8 cellular contexts compared by ENCODE assay signal in the genomic region with DNA sequence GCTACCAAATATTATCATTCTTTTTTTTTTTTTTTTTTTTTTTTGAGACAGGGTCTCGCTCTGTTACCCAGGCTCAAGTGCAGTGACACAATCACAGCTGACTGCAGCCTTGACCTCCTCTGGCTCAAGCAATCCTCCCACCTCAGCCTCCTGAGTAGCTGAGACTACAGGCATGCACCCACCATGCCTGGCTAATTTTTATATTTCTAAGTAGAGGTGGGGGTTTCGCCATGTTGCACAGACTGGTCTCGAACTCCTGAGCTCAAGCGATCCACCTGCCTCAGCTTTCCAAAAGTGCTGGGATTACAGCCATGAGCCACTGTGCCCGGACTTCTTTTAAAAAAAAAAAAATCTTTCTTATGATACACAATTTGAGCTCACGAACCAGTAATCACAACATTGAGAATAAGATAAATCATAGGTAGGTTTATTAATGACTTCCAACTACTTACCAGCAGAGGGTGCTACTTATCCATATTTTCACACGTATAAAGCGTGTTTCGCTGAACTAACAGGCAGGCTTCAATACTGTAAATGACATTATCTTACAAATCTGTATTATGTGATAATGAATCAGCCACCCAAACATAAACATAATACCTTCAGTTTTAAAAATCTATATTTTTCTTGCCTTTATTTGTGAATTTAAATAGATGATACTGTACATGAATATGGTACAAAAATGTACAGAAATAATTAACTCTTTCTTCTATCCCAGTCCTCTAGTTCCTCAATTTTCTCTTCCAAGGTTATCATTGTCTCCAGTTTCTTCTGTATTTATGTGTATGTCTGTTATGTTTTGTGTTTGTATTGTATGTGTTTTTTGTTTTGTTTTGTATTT. TPM values are rescaled to one million over a fixed set of nuclear protein-coding genes. Genes with fewer than 3 reads are reported as not detected.
A peak's percentile ranks its signal among the peaks of the same experiment; 100 is the strongest.
DNase-seq lines count a peak whose midpoint lies in the region; ATAC-seq and TF ChIP-seq lines count a peak whose summit lies in the region.

No MANE protein-coding gene starts in this region.

- no peaks in the 10 kb centered on the region for H3K36me3 ChIP-seq in heart left ventricle

- peaks cover 8% of the 10 kb centered on the region for H3K27me3 Mint-ChIP-seq in activated CD8-positive, alpha-beta T cell treated with anti-CD3 and anti-CD28 coated beads, Interleukin-2, amount 10 ng/mL, durations not matched to agents 7 days and 5 days (ENCODE audit: low read depth)

- H3K4me1 ChIP-seq in heart left ventricle = no peaks in the 10 kb centered on the region

- H3K36me3 Mint-ChIP-seq in activated CD8-positive, alpha-beta T cell treated with anti-CD3 and anti-CD28 coated beads, Interleukin-2, amount 10 ng/mL, durations not matched to agents 7 days and 5 days (ENCODE audit: low read depth) = no peaks in the 10 kb centered on the region

- CTCF ChIA-PET in GM10248 (lab: Yijun Ruan, JAX) = interaction anchor here (0.6 to 4.6 kb wide), 48 partner anchors 9 to 409 kb away, joined by 3 to 62 read pairs (median 4); a partner anchor contains a TSS
- CTCF ChIA-PET in activated CD8-positive, alpha-beta T cell treated with anti-CD3 and anti-CD28 coated beads, Interleukin-2, amount 10 ng/mL, durations not matched to agents 7 days and 5 days (lab: Charles Lee) = interaction anchor here (0.6 to 3.3 kb wide), 34 partner anchors 8 to 968 kb away, joined by 3 to 60 read pairs (median 4); a partner anchor contains a TSS

- no peak overlapping the region for H3K27ac ChIP-seq in heart left ventricle

- peak; percentile 44 for ATAC-seq in HG03175 (IDR thresholded peaks at IDR 0.05; ENCODE audit: unreplicated experiment)
- ATAC-seq in activated CD8-positive, alpha-beta T cell treated with anti-CD3 and anti-CD28 coated beads, Interleukin-2, amount 10 ng/mL, durations not matched to agents 7 days and 5 days = peak; percentile 78
- peak; percentile 68 to 77 (median 75) for ATAC-seq in heart left ventricle

- H3K27ac Mint-ChIP-seq in activated CD8-positive, alpha-beta T cell treated with anti-CD3 and anti-CD28 coated beads, Interleukin-2, amount 10 ng/mL, durations not matched to agents 7 days and 5 days = no peak overlapping the region

- POLR2A ChIA-PET in GM10248 (lab: Yijun Ruan, JAX) = no interaction called here
- POLR2A ChIA-PET in activated CD8-positive, alpha-beta T cell treated with anti-CD3 and anti-CD28 coated beads, Interleukin-2, amount 10 ng/mL, durations not matched to agents 7 days and 5 days (lab: Charles Lee) = interaction anchor here (0.6 to 0.7 kb wide), 3 partner anchors 45 to 138 kb away, joined by 3 read pairs; no protein-coding TSS in a partner anchor

- no peaks in the 10 kb centered on the region for H3K4me1 Mint-ChIP-seq in activated CD8-positive, alpha-beta T cell treated with anti-CD3 and anti-CD28 coated beads, Interleukin-2, amount 10 ng/mL, durations not matched to agents 7 days and 5 days (ENCODE audit: low read depth)

- TF ChIP-seq POLR2A in heart left ventricle (IDR thresholded peaks at IDR 0.05) = no peak

- peak; percentile 47 for TF ChIP-seq CTCF in GM10248 (IDR thresholded peaks at IDR 0.05; ENCODE audit: control extremely low read depth, extremely low read depth, low read depth, missing control alignments)
- peak; percentile 45 to 76 (median 64) for TF ChIP-seq CTCF in heart left ventricle (IDR thresholded peaks at IDR 0.05)

- H3K4me3 Mint-ChIP-seq in activated CD8-positive, alpha-beta T cell treated with anti-CD3 and anti-CD28 coated beads, Interleukin-2, amount 10 ng/mL, durations not matched to agents 7 days and 5 days = no peak overlapping the region

- DNase-seq in 8988T = peak; percentile 13
- peak; percentile 63 for DNase-seq in GM10248 (ENCODE audit: extremely low spot score)
- DNase-seq in NCI-H2196 treated with DMSO at 0.1 percent for 48 hours (lab: John Stamatoyannopoulos, UW; ENCODE audit: unreplicated experiment) = peak; percentile 80
- DNase-seq in activated CD8-positive, alpha-beta T cell treated with anti-CD3 and anti-CD28 coated beads, Interleukin-2, amount 10 ng/mL, durations not matched to agents 7 days and 5 days = peak; percentile 35
- no peak for DNase-seq in heart left ventricle
- DNase-seq in renal cortical epithelial cell (ENCODE audit: low read depth) = peak; percentile 71
- no peak for DNase-seq in activated gamma-delta T cell treated with Interleukin-2 at 50 U/mL for 16 hours

- H3K4me3 ChIP-seq in heart left ventricle = no peak overlapping the region

- H3K27me3 ChIP-seq in heart left ventricle = peaks cover 0 to 5% (median 0%) of the 10 kb centered on the region in 9 donors

- intact Hi-C loops in heart left ventricle (cut with DNase I) = loop anchor here in 9 of 10 donors (1.0 to 10.0 kb wide), 6 partner anchors 139 to 403 kb away; no protein-coding TSS in a partner anchor

- WGBS in heart left ventricle, 4 donors = 35 to 39% (median 37%) methylated on average over 9 of the region's 9 CpGs

- no peaks in the 10 kb centered on the region for H3K9me3 ChIP-seq in heart left ventricle

- no peaks in the 10 kb centered on the region for H3K9me3 Mint-ChIP-seq in activated CD8-positive, alpha-beta T cell treated with anti-CD3 and anti-CD28 coated beads, Interleukin-2, amount 10 ng/mL, durations not matched to agents 7 days and 5 days (ENCODE audit: insufficient read depth)

RNA-seq across cellular contexts. Expression of a gene that starts 42.5 kb away (rescaled TPM):
- total RNA-seq in activated CD8-positive, alpha-beta T cell treated with anti-CD3 and anti-CD28 coated beads, Interleukin-2, amount 10 ng/mL, durations not matched to agents 7 days and 5 days = 10 to 100 TPM; 19.7 to 24.1 TPM
- total RNA-seq in heart left ventricle = 10 to 100 TPM in 2 of 9 donors, 1 to 10 TPM in 7; 1.5 to 28.9 (median 5.6) TPM
- 1 to 10 TPM in 1 of 2 donors, under 1 TPM in 1; 0.57 to 2.4 TPM for polyA plus RNA-seq in heart left ventricle
- 22.6 and 27.8 TPM in 2 replicates for total RNA-seq in renal cortical epithelial cell

Comparison
In these comparisons a context has a peak if more than half of its experiments do, and no peak if none do; other contexts are left out.
1. DNase-seq: peak in 8988T (single experiment), GM10248 (single experiment), NCI-H2196 treated with DMSO at 0.1 percent for 48 hours (single experiment), activated CD8-positive, alpha-beta T cell treated with anti-CD3 and anti-CD28 coated beads, Interleukin-2, amount 10 ng/mL, durations not matched to agents 7 days and 5 days (single experiment) and renal cortical epithelial cell (single experiment); none in heart left ventricle (0 of 5) and activated gamma-delta T cell treated with Interleukin-2 at 50 U/mL for 16 hours (single experiment).
2. Peak in every context shown above with its lines, with median percentiles within 50 percentile points of each other: ATAC-seq.